In the genomic region with DNA sequence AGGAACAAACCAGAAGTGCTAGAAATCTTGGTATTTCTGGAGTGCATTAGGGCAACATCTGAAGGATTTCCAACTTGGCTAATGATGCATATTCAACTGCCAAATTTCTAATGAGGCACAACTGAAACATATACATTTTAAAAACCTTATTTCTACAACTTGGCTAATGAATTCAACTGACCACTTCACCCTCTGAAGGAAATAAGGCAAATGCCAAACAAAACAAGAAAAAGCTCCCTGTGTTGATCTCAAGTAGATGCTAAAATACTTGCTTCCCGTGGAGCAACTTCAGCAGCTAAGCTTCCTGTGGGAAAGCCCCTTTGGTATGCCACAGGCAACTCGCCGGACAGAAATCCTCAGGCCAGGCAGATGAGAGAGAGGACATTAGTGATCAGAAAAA, we compare ENCODE assay signal across 21 cellular contexts.
A peak's percentile ranks its signal among the peaks of the same experiment; 100 is the strongest.
DNase-seq lines count a peak whose midpoint lies in the region; ATAC-seq and TF ChIP-seq lines count a peak whose summit lies in the region.
"Had no signal": no experiment of that assay in that cellular context is flagged by ENCODE, and none has a peak within 500 bp of the region (broad histone marks: within the 10 kb centered on the region; RNA-seq: fewer than 3 reads in every experiment).

No MANE protein-coding gene starts in this region.

- POLR2A ChIA-PET in activated CD4-positive, alpha-beta T cell treated with anti-CD3 and anti-CD28 coated beads for 36 hours (lab: Charles Lee) = no interaction called here

- DNase-seq in AG10803 (ENCODE audit: low read depth) (peak; percentile 50), NCI-H226 (peak; percentile 40), choroid plexus epithelial cell (ENCODE audit: low read depth) (peak; percentile 77), kidney tubule cell (ENCODE audit: low spot score) (peak; percentile 63), left lobe of liver (ENCODE audit: low spot score) (no peak), HuH-7 (ENCODE audit: low spot score) (no peak), GM13977 (ENCODE audit: low spot score) (no peak)
- DNase-seq in activated CD4-positive, alpha-beta T cell treated with anti-CD3 and anti-CD28 coated beads for 36 hours = no peak
- DNase-seq: activated naive CD4-positive, alpha-beta T cell treated with anti-CD3 and anti-CD28 coated beads for 36 hours; activated T-cell treated with anti-CD3 and anti-CD28 coated beads, Interleukin-2, amount 50 U/mL, for 24 hours; CD4-positive, CD25-positive, alpha-beta regulatory T cell; endodermal cell; foreskin keratinocyte; mesendoderm; naive thymus-derived CD8-positive, alpha-beta T cell; NCI-H1105 treated with DMSO at 0.1 percent for 48 hours; stimulated activated CD4-positive, alpha-beta T cell treated with anti-CD3 and anti-CD28 coated beads, Interleukin-2, amount 100 ng/mL, for 24 hours; stimulated activated naive B cell treated with anti-CD40 and anti-IgM and Interleukin-4, amounts not matched to agents 10 μg/mL and 1 μg/mL and 100 μg/mL, for 72 hours; T-helper 9 cell had no signal

- TF ChIP-seq CTCF in AG10803 (conservative IDR thresholded peaks at IDR 0.05; ENCODE audit: low read length) = no peak
- TF ChIP-seq CTCF in choroid plexus epithelial cell (conservative IDR thresholded peaks at IDR 0.05; ENCODE audit: low read depth, low read length) = no peak
- TF ChIP-seq CTCF in GM13977 (IDR thresholded peaks at IDR 0.05; ENCODE audit: extremely low read depth, insufficient read depth, missing control alignments) = no peak

- intact Hi-C loops in activated CD4-positive, alpha-beta T cell treated with anti-CD3 and anti-CD28 coated beads for 36 hours (cut with DNase I, micrococcal nuclease) = no loop called here

- no peaks in the 10 kb centered on the region for H3K4me1 Mint-ChIP-seq in activated CD4-positive, alpha-beta T cell treated with anti-CD3 and anti-CD28 coated beads for 36 hours
- H3K4me1 Mint-ChIP-seq: naive thymus-derived CD8-positive, alpha-beta T cell; stimulated activated naive B cell treated with anti-CD40 and anti-IgM and Interleukin-4, amounts not matched to agents 10 μg/mL and 1 μg/mL and 100 μg/mL, for 72 hours had no signal

- no peak overlapping the region for H3K4me3 Mint-ChIP-seq in activated CD4-positive, alpha-beta T cell treated with anti-CD3 and anti-CD28 coated beads for 36 hours
- H3K4me3 Mint-ChIP-seq: activated naive CD4-positive, alpha-beta T cell treated with anti-CD3 and anti-CD28 coated beads for 36 hours; activated T-cell treated with anti-CD3 and anti-CD28 coated beads, Interleukin-2, amount 50 U/mL, for 24 hours; CD4-positive, CD25-positive, alpha-beta regulatory T cell; endodermal cell; naive thymus-derived CD8-positive, alpha-beta T cell; stimulated activated naive B cell treated with anti-CD40 and anti-IgM and Interleukin-4, amounts not matched to agents 10 μg/mL and 1 μg/mL and 100 μg/mL, for 72 hours had no signal

- no peak overlapping the region for H3K4me3 ChIP-seq in AG10803 (ENCODE audit: low read length)
- no peak overlapping the region for H3K4me3 ChIP-seq in choroid plexus epithelial cell (ENCODE audit: low read depth, low read length)
- H3K4me3 ChIP-seq: A549, skin epidermis had no signal

- in situ Hi-C loops in GM13977 (cut with MboI; ENCODE audit: low pct_unique_long_range_greater_than_20kb, low sequenced_read_pairs, unreplicated experiment) = no loop called here

- no peaks in the 10 kb centered on the region for H3K36me3 Mint-ChIP-seq in activated CD4-positive, alpha-beta T cell treated with anti-CD3 and anti-CD28 coated beads for 36 hours (ENCODE audit: low read depth)
- H3K36me3 Mint-ChIP-seq: naive thymus-derived CD8-positive, alpha-beta T cell; stimulated activated naive B cell treated with anti-CD40 and anti-IgM and Interleukin-4, amounts not matched to agents 10 μg/mL and 1 μg/mL and 100 μg/mL, for 72 hours had no signal

- no peak for ATAC-seq in activated CD4-positive, alpha-beta T cell treated with anti-CD3 and anti-CD28 coated beads for 36 hours
- ATAC-seq in left lobe of liver = no peak
- ATAC-seq: A549; foreskin keratinocyte; naive thymus-derived CD8-positive, alpha-beta T cell; stimulated activated naive B cell treated with anti-CD40 and anti-IgM and Interleukin-4, amounts not matched to agents 10 μg/mL and 1 μg/mL and 100 μg/mL, for 72 hours had no signal

- CTCF ChIA-PET in activated CD4-positive, alpha-beta T cell treated with anti-CD3 and anti-CD28 coated beads for 36 hours (lab: Charles Lee) = no interaction called here

- H3K27me3 Mint-ChIP-seq in activated CD4-positive, alpha-beta T cell treated with anti-CD3 and anti-CD28 coated beads for 36 hours = no peaks in the 10 kb centered on the region
- H3K27me3 Mint-ChIP-seq: activated T-cell treated with anti-CD3 and anti-CD28 coated beads, Interleukin-2, amount 50 U/mL, for 24 hours; CD4-positive, CD25-positive, alpha-beta regulatory T cell; naive thymus-derived CD8-positive, alpha-beta T cell; stimulated activated naive B cell treated with anti-CD40 and anti-IgM and Interleukin-4, amounts not matched to agents 10 μg/mL and 1 μg/mL and 100 μg/mL, for 72 hours had no signal

- H3K27ac Mint-ChIP-seq in activated CD4-positive, alpha-beta T cell treated with anti-CD3 and anti-CD28 coated beads for 36 hours = no peak overlapping the region
- H3K27ac Mint-ChIP-seq: activated naive CD4-positive, alpha-beta T cell treated with anti-CD3 and anti-CD28 coated beads for 36 hours; activated T-cell treated with anti-CD3 and anti-CD28 coated beads, Interleukin-2, amount 50 U/mL, for 24 hours; CD4-positive, CD25-positive, alpha-beta regulatory T cell; endodermal cell; naive thymus-derived CD8-positive, alpha-beta T cell; stimulated activated naive B cell treated with anti-CD40 and anti-IgM and Interleukin-4, amounts not matched to agents 10 μg/mL and 1 μg/mL and 100 μg/mL, for 72 hours had no signal

- H3K9me3 Mint-ChIP-seq in activated CD4-positive, alpha-beta T cell treated with anti-CD3 and anti-CD28 coated beads for 36 hours (ENCODE audit: low read depth) = no peaks in the 10 kb centered on the region
- H3K9me3 Mint-ChIP-seq: activated naive CD4-positive, alpha-beta T cell treated with anti-CD3 and anti-CD28 coated beads for 36 hours; activated T-cell treated with anti-CD3 and anti-CD28 coated beads, Interleukin-2, amount 50 U/mL, for 24 hours; CD4-positive, CD25-positive, alpha-beta regulatory T cell; endodermal cell; naive thymus-derived CD8-positive, alpha-beta T cell; stimulated activated naive B cell treated with anti-CD40 and anti-IgM and Interleukin-4, amounts not matched to agents 10 μg/mL and 1 μg/mL and 100 μg/mL, for 72 hours had no signal

Comparison
In these comparisons a context has a peak if more than half of its experiments do, and no peak if none do; other contexts are left out.
1. DNase-seq: peak in AG10803 (single experiment), NCI-H226 (single experiment), choroid plexus epithelial cell (single experiment) and kidney tubule cell (single experiment); none in activated CD4-positive, alpha-beta T cell treated with anti-CD3 and anti-CD28 coated beads for 36 hours (single experiment), left lobe of liver (single experiment), HuH-7 (single experiment) and GM13977 (single experiment).